ENCODE assay signal across 17 cellular contexts in the genomic region with DNA sequence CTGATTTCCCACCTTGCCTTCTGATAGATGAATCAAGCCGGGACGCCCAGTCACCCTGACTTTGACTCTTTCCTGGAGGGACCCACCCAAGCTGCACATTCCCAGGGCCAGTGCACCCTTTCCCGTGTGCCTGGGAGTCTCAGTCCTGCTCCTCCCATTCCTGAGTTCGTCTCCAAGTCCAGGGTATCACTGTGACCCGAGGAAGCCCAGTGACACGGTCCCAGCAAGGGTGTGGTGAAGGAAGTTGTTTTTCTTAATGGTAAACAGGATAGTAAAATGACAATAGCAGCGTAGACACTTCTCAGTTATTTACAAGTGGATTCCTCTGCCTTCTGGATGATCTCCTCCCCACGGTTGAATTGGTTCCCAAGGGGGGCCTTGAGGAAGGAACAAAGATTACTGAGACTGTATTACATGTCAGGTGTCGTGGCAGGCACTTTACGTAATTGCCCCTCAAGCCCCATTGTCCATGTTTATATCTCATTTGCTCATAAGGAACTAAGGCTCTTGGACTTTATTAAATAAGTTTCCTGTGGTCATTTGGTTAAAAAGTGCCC.
"Had no signal": no experiment of that assay in that cellular context is flagged by ENCODE, and none has a peak within 500 bp of the region (broad histone marks: within the 10 kb centered on the region; RNA-seq: fewer than 3 reads in every experiment).

No MANE protein-coding gene starts in this region.

- H3K36me3 ChIP-seq: breast epithelium, prostate gland, SJSA1, thyroid gland had no signal

- H3K9me3 ChIP-seq: breast epithelium, prostate gland, SJSA1, thyroid gland had no signal

- DNase-seq: activated CD4-positive, alpha-beta T cell treated with anti-CD3 and anti-CD28 coated beads for 36 hours; activated CD8-positive, alpha-beta memory T cell treated with anti-CD3 and anti-CD28 coated beads, Interleukin-2, amount 50 U/mL, for 4 hours; activated CD8-positive, alpha-beta T cell treated with anti-CD3 and anti-CD28 coated beads for 36 hours; activated T-cell treated with anti-CD3 and anti-CD28 coated beads, Interleukin-2, amount 50 U/mL, for 72 hours; aorta; foreskin keratinocyte; head of caudate nucleus; occipital lobe; stimulated activated CD4-positive, alpha-beta T cell treated with anti-CD3 and anti-CD28 coated beads, Interleukin-4, amount 100 ng/mL, for 4 hours; SW 1271; T1000; thyroid gland had no signal

- H3K27me3 ChIP-seq: breast epithelium, foreskin keratinocyte, SJSA1, thyroid gland had no signal

- H3K4me1 ChIP-seq: breast epithelium, foreskin keratinocyte, prostate gland, thyroid gland had no signal

- H3K27ac ChIP-seq: foreskin keratinocyte, prostate gland, SJSA1, thyroid gland, VCaP had no signal

- ATAC-seq: activated CD4-positive, alpha-beta T cell treated with anti-CD3 and anti-CD28 coated beads for 36 hours; activated CD8-positive, alpha-beta T cell treated with anti-CD3 and anti-CD28 coated beads for 36 hours; activated T-cell treated with anti-CD3 and anti-CD28 coated beads, Interleukin-2, amount 50 U/mL, for 72 hours; foreskin keratinocyte; natural killer cell treated with Interleukin-12 subunit alpha and Interleukin-12 subunit beta and Interleukin-15 and Interleukin-18, amount 100 ng/mL, for 72 hours had no signal

- H3K4me3 ChIP-seq: breast epithelium, prostate gland, SJSA1, thyroid gland had no signal
